ENCODE assay signal across 8 cellular contexts in genomic region chr15:72230197-72231065, GRCh38. TPM values are rescaled to one million over a fixed set of nuclear protein-coding genes. Genes with fewer than 3 reads are reported as not detected.
A peak's percentile ranks its signal among the peaks of the same experiment; 100 is the strongest.
DNase-seq lines count a peak whose midpoint lies in the region; ATAC-seq and TF ChIP-seq lines count a peak whose summit lies in the region.

No MANE protein-coding gene starts in this region.

- peak overlapping the region; percentile 98 for H2BK5ac ChIP-seq in neuronal stem cell (ENCODE audit: low read length)

- H3K14ac ChIP-seq in neuronal stem cell (ENCODE audit: low read length): peak overlapping the region; percentile 91

- peaks cover 46% of the 10 kb centered on the region for H3K4me1 ChIP-seq in DOHH2 (ENCODE audit: control insufficient read depth, low read length)
- H3K4me1 ChIP-seq in SJSA1 (replicated peaks): peaks cover 46% of the 10 kb centered on the region
- H3K4me1 ChIP-seq in gastroesophageal sphincter: peaks cover 11 to 56% (median 27%) of the 10 kb centered on the region in 3 donors
- peaks cover 21 to 33% of the 10 kb centered on the region in 2 donors for H3K4me1 ChIP-seq in neuronal stem cell (ENCODE audit: control insufficient read depth in 2 of 2, insufficient read depth in 1 of 2, low read depth in 1 of 2, low read length in 2 of 2)

- H2BK15ac ChIP-seq in neuronal stem cell (ENCODE audit: low read length): peak overlapping the region; percentile 83

- H2AK5ac ChIP-seq in neuronal stem cell (ENCODE audit: low read depth, low read length): peak overlapping the region; percentile 82

- H3K18ac ChIP-seq in neuronal stem cell (ENCODE audit: low read length): peak overlapping the region; percentile 98

- peak overlapping the region; percentile 94 for H3K4ac ChIP-seq in neuronal stem cell (ENCODE audit: low read length)

- H4K8ac ChIP-seq in neuronal stem cell (ENCODE audit: low read depth, low read length): peak overlapping the region; percentile 43

- H3K9me3 ChIP-seq in DOHH2 (ENCODE audit: control insufficient read depth, insufficient read depth, low read length): no peaks in the 10 kb centered on the region
- H3K9me3 ChIP-seq in SJSA1 (replicated peaks): no peaks in the 10 kb centered on the region
- no peaks in the 10 kb centered on the region for H3K9me3 ChIP-seq in gastroesophageal sphincter
- H3K9me3 ChIP-seq in neuronal stem cell (replicated peaks in 1 of 2; ENCODE audit: control insufficient read depth in 2 of 2, insufficient read depth in 1 of 2, low read depth in 1 of 2, low read length in 2 of 2): no peaks in the 10 kb centered on the region

- peak; percentile 82 to 90 for TF ChIP-seq POLR2A in gastroesophageal sphincter (IDR thresholded peaks at IDR 0.05)

- no peak for TF ChIP-seq EP300 in gastroesophageal sphincter (IDR thresholded peaks at IDR 0.05)

- peaks cover 7% of the 10 kb centered on the region for H3K79me1 ChIP-seq in neuronal stem cell (ENCODE audit: low read depth, low read length)

- H3F3A ChIP-seq in DOHH2 (ENCODE audit: control insufficient read depth, insufficient read depth): peaks cover 37% of the 10 kb centered on the region

- peaks cover 64% of the 10 kb centered on the region for H3K79me2 ChIP-seq in DOHH2 (ENCODE audit: control insufficient read depth, low read length)

- no peaks in the 10 kb centered on the region for H3K9me2 ChIP-seq in DOHH2 (replicated peaks; ENCODE audit: control insufficient read depth, low read length)

- ATAC-seq in gastroesophageal sphincter (peak; percentile 81), HG02938 (IDR thresholded peaks at IDR 0.05; ENCODE audit: unreplicated experiment) (no peak)

- H2BK12ac ChIP-seq in neuronal stem cell (ENCODE audit: low read length): no peak overlapping the region

- H3K27ac ChIP-seq in DOHH2 (ENCODE audit: low read depth, low read length) (peak overlapping the region; percentile 91), SJSA1 (peak overlapping the region; percentile 69), gastroesophageal sphincter (peak overlapping the region; percentile 92 to 98 (median 97)), neuronal stem cell (replicated peaks; ENCODE audit: low read length) (peak overlapping the region; percentile 95)

- H2BK120ac ChIP-seq in neuronal stem cell (ENCODE audit: low read depth, low read length): peak overlapping the region; percentile 56

- DNase-seq in LHCN-M2 (ENCODE audit: low read depth): peak; percentile 86
- DNase-seq in SJSA1 (ENCODE audit: low read depth in 1 of 2, low spot score in 2 of 2): peak; percentile 76 to 94
- DNase-seq in activated naive CD4-positive, alpha-beta T cell treated with anti-CD3 and anti-CD28 coated beads, Interleukin-2, amount 50 U/mL, for 16 hours: peak; percentile 82
- peak; percentile 83 for DNase-seq in neuronal stem cell (ENCODE audit: low spot score)
- DNase-seq in superior temporal gyrus (ENCODE audit: extremely low spot score): peak; percentile 74

- H2AFZ ChIP-seq in neuronal stem cell (ENCODE audit: low read length): peak overlapping the region; percentile 93

- peak overlapping the region; percentile 100 for H3K23ac ChIP-seq in neuronal stem cell (ENCODE audit: low read depth, low read length, poor library complexity)

- peak overlapping the region; percentile 99 for H3K4me2 ChIP-seq in DOHH2 (ENCODE audit: low read length)
- H3K4me2 ChIP-seq in neuronal stem cell (ENCODE audit: insufficient read depth, low read length, poor library complexity, severe bottlenecking): peak overlapping the region; percentile 73

- H3K4me3 ChIP-seq in DOHH2 (ENCODE audit: low read length) (peak overlapping the region; percentile 98), SJSA1 (peak overlapping the region; percentile 76), gastroesophageal sphincter (peak overlapping the region; percentile 89 to 90), neuronal stem cell (ENCODE audit: low read length in 2 of 2) (peak overlapping the region; percentile 99 to 100)

- peaks cover 48% of the 10 kb centered on the region for H3K36me3 ChIP-seq in DOHH2 (ENCODE audit: control insufficient read depth, low read length)
- peaks cover 35% of the 10 kb centered on the region for H3K36me3 ChIP-seq in SJSA1
- H3K36me3 ChIP-seq in gastroesophageal sphincter: no peaks in the 10 kb centered on the region
- H3K36me3 ChIP-seq in neuronal stem cell (replicated peaks in 1 of 2; ENCODE audit: control insufficient read depth in 2 of 2, insufficient read depth in 2 of 2, low read length in 2 of 2): peaks cover 0 to 32% of the 10 kb centered on the region in 2 donors

- H4K20me1 ChIP-seq in DOHH2 (ENCODE audit: control insufficient read depth, insufficient read depth, low read depth, low read length): peaks cover 21% of the 10 kb centered on the region

- 0 to 1% methylated on average over 28 to 37 of the region's 79 CpGs for WGBS in gastroesophageal sphincter (ENCODE audit: low coverage in 1 of 2), 2 donors
- no CpG with 5 or more reads among the region's 79 CpGs for WGBS in neuronal stem cell (ENCODE audit: extremely low coverage in 2 of 2, insufficient read length in 2 of 2, insufficient replicate concordance in 1 of 2), 2 donors

- no peak for TF ChIP-seq CTCF in DOHH2 (IDR thresholded peaks at IDR 0.05; ENCODE audit: low read depth, low read length, poor library complexity, severe bottlenecking)
- TF ChIP-seq CTCF in gastroesophageal sphincter (IDR thresholded peaks at IDR 0.05): peak in 1 of 4 experiments; percentile 26

- H3K9ac ChIP-seq in neuronal stem cell (ENCODE audit: low read depth, low read length, poor library complexity): peak overlapping the region; percentile 96

- H3K27me3 ChIP-seq in DOHH2 (ENCODE audit: control insufficient read depth, low read length) (no peaks in the 10 kb centered on the region), SJSA1 (replicated peaks) (no peaks in the 10 kb centered on the region), gastroesophageal sphincter (no peaks in the 10 kb centered on the region), neuronal stem cell (ENCODE audit: control insufficient read depth in 3 of 3, insufficient read depth in 3 of 3, low read depth in 1 of 3, low read length in 3 of 3) (no peaks in the 10 kb centered on the region)

- H4K91ac ChIP-seq in neuronal stem cell (ENCODE audit: low read depth, low read length, poor library complexity): peak overlapping the region; percentile 93

RNA-seq across cellular contexts. Expression of gene PKM, which starts 0.6 kb away (rescaled TPM):
- total RNA-seq in LHCN-M2 (2014; rRNA removed): 3,615 and 3,840 TPM in 2 replicates
- 5,515 TPM for polyA plus RNA-seq in LHCN-M2 (2012)
- 1,365 and 1,516 TPM in 2 replicates for total RNA-seq in SJSA1 (2014; rRNA removed; shearing (Covaris generic))
- total RNA-seq in gastroesophageal sphincter: 100 to 1,000 TPM; 343 to 646 (median 543) TPM
- 356 TPM for polyA plus RNA-seq in neuronal stem cell (2013, experiment 1 of 2)
- polyA plus RNA-seq in neuronal stem cell (2013, experiment 2 of 2): 349 TPM

RNA-seq across cellular contexts. Expression of gene GRAMD2A, which starts 32.8 kb away (rescaled TPM):
- total RNA-seq in LHCN-M2 (2014; rRNA removed): 0.06 TPM in 1 of 2 replicates, not detected in the other
- polyA plus RNA-seq in LHCN-M2 (2012): not detected
- 0.16 TPM in 1 of 2 replicates, not detected in the other for total RNA-seq in SJSA1 (2014; rRNA removed; shearing (Covaris generic))
- total RNA-seq in gastroesophageal sphincter: under 1 TPM in 2 of 4 donors, not detected in 2; 0.39 to 0.64 TPM
- polyA plus RNA-seq in neuronal stem cell (2013, experiment 1 of 2): 0.38 TPM
- polyA plus RNA-seq in neuronal stem cell (2013, experiment 2 of 2): 0.30 TPM

RNA-seq across cellular contexts. Expression of gene PARP6, which starts 41.9 kb away (rescaled TPM):
- total RNA-seq in LHCN-M2 (2014; rRNA removed) (27.8 and 32.5 TPM in 2 replicates), gastroesophageal sphincter (10 to 100 TPM; 38.2 to 98.7 (median 71.4) TPM)
- 28.7 TPM for polyA plus RNA-seq in LHCN-M2 (2012)
- total RNA-seq in SJSA1 (2014; rRNA removed; shearing (Covaris generic)): 18.8 and 35.6 TPM in 2 replicates
- polyA plus RNA-seq in neuronal stem cell (2013, experiment 1 of 2): 38.0 TPM
- polyA plus RNA-seq in neuronal stem cell (2013, experiment 2 of 2): 39.5 TPM
